Comparison of ENCODE assay signal across 21 cellular contexts in the genomic region with DNA sequence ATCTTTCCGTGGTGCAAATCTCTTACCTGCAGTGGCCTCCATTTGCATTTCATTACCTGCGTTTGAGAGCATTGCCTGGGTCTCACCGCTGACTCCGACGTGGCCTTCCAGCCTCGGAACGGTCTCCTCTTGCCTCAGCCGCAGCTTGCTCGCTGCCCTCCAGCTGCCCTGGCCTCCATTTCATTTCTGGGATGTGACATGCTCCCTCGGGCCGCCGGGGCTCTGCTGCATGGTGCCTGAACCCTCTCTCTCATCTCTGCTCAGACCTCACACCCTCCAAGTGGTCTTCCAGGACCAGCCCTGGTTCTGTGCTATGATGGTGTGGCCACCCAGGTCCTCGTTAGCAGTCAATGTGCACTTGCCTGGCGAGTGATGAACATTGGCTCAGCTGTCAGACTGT.
DNase-seq lines count a peak whose midpoint lies in the region; ATAC-seq, FAIRE-seq and TF ChIP-seq lines count a peak whose summit lies in the region.
"Had no signal": no experiment of that assay in that cellular context is flagged by ENCODE, and none has a peak within 500 bp of the region (broad histone marks: within the 10 kb centered on the region; RNA-seq: fewer than 3 reads in every experiment).

No MANE protein-coding gene starts in this region.

- FAIRE-seq in H1 (lab: Jason Lieb, UNC), result no peak
- no peak for FAIRE-seq in frontal cortex (lab: Jason Lieb, UNC)
- FAIRE-seq: A204.1, G401.6, GM12892, GM18507, HepG2 had no signal

- TF ChIP-seq RAD21 in H1 (IDR thresholded peaks at IDR 0.05 in 1 of 2, conservative IDR thresholded peaks at IDR 0.05 in 1 of 2; ENCODE audit: low read depth in 2 of 2, low read length in 2 of 2), result no peak

- POLR2A ChIA-PET in H1 (lab: Charles Lee; ENCODE audit: partially characterized antibody), result no interaction called here

- H2BK12ac ChIP-seq in H9 (ENCODE audit: insufficient read length, low read depth, low read length) (no peak overlapping the region), H1 (ENCODE audit: low read depth, low read length) (no peak overlapping the region)

- TF ChIP-seq CTCF in H9 (conservative IDR thresholded peaks at IDR 0.05) (no peak), H1 (IDR thresholded peaks at IDR 0.05; ENCODE audit: control extremely low read depth in 1 of 3, insufficient read depth in 1 of 3, low read depth in 1 of 3, low read length in 3 of 3) (no peak)

- no peak for ATAC-seq in HG03442 (IDR thresholded peaks at IDR 0.05; ENCODE audit: unreplicated experiment)

- H3K4ac ChIP-seq in H9 (ENCODE audit: low read depth, low read length) (no peak overlapping the region), H1 (replicated peaks; ENCODE audit: insufficient read length, low read depth, low read length) (no peak overlapping the region)

- no peak overlapping the region for H4K8ac ChIP-seq in H9 (replicated peaks; ENCODE audit: insufficient read length, low read depth, low read length)
- 0 out of 2 replicates have a peak overlapping the region, but pooled peaks have one; percentile 11 for H4K8ac ChIP-seq in H1 (ENCODE audit: extremely low read depth, insufficient read depth, low read length)

- H4K20me1 ChIP-seq in H9 (ENCODE audit: control insufficient read depth, insufficient read depth, insufficient read length) (no peaks in the 10 kb centered on the region), H1 (replicated peaks in 1 of 2; ENCODE audit: control insufficient read depth in 1 of 2, insufficient read depth in 2 of 2, low read length in 2 of 2) (no peaks in the 10 kb centered on the region)

- no peak overlapping the region for H3T11ph ChIP-seq in H9 (ENCODE audit: low read length)

- H3K9ac ChIP-seq in H9 (ENCODE audit: extremely low read depth, insufficient read length, low read length), result no peak overlapping the region
- H3K9ac ChIP-seq in H1 (replicated peaks in 1 of 4; ENCODE audit: extremely low read depth in 1 of 4, low read depth in 3 of 4, low read length in 3 of 4), result no peak overlapping the region

- H3K4me3 ChIP-seq in H1 (ENCODE audit: extremely low read depth in 1 of 4, insufficient read depth in 2 of 4, low read depth in 3 of 4, low read length in 4 of 4), result no peak overlapping the region

- no peak for DNase-seq in H9
- no peak for DNase-seq in H1 (ENCODE audit: low read depth in 1 of 2, low spot score in 2 of 2)
- DNase-seq in retina, result peak; percentile 27
- DNase-seq in activated CD4-positive, alpha-beta T cell treated with anti-CD3 and anti-CD28 coated beads for 1 hour, result no peak
- no peak for DNase-seq in DMS 273 (lab: John Stamatoyannopoulos, UW; ENCODE audit: unreplicated experiment)
- no peak for DNase-seq in frontal cortex (ENCODE audit: low spot score in 2 of 2)
- DNase-seq: ACHN; BE2C; C1 segment of cervical spinal cord; CD4-positive, CD25-positive, alpha-beta regulatory T cell; CD8-positive, alpha-beta memory T cell; COR-L47; GOT3; HFFc6; KG1 had no signal

- CTCF ChIA-PET in H1 (lab: Charles Lee; ENCODE audit: partially characterized antibody), result interaction anchor here (1.0 to 2.3 kb wide), 4 partner anchors 21 to 165 kb away, joined by 3 to 9 read pairs (median 4); no protein-coding TSS in a partner anchor

- H4K5ac ChIP-seq in H9 (ENCODE audit: insufficient read length, low read depth, low read length) (no peak overlapping the region), H1 (ENCODE audit: insufficient read length, low read depth, low read length) (no peak overlapping the region)

- peaks cover 20 to 22% of the 10 kb centered on the region in 2 experiments for H3K4me1 Mint-ChIP-seq in H9

- no peaks in the 10 kb centered on the region for H3K36me3 ChIP-seq in H1 (ENCODE audit: control insufficient read depth in 2 of 4, insufficient read depth in 4 of 4, low read length in 3 of 4)
- H3K36me3 ChIP-seq: BE2C had no signal

- no CpG with 5 or more reads among the region's 14 CpGs for WGBS in H9 (ENCODE audit: extremely low coverage, insufficient read length, low lambda C conversion rate)
- WGBS in H1 (ENCODE audit: extremely low coverage in 1 of 2, insufficient coverage in 1 of 2, insufficient read length in 1 of 2, insufficient replicate concordance in 2 of 2, low coverage in 1 of 2, low lambda C conversion rate in 2 of 2, missing lambda C conversion rate in 1 of 2), 2 experiments, result 87% methylated on average over 14 of the region's 14 CpGs; no CpG with 5 or more reads in 1 of the 2 experiments

- H3K36me3 Mint-ChIP-seq in H9 (ENCODE audit: insufficient read depth in 1 of 3, low read depth in 3 of 3), result no peaks in the 10 kb centered on the region

- no peak overlapping the region for H2AK5ac ChIP-seq in H9 (ENCODE audit: insufficient read length, low read length)
- H2AK5ac ChIP-seq in H1 (ENCODE audit: low read depth, low read length), result no peak overlapping the region

- TF ChIP-seq EP300 in H1 (IDR thresholded peaks at IDR 0.05; ENCODE audit: borderline replicate concordance in 1 of 2, low read depth in 2 of 2, low read length in 2 of 2), result no peak

- H3K23me2 ChIP-seq in H9 (ENCODE audit: insufficient read length, low read depth, low read length, poor library complexity, severe bottlenecking), result no peaks in the 10 kb centered on the region
- H3K23me2 ChIP-seq in H1 (ENCODE audit: low read depth, low read length), result 0 out of 2 replicates have a peak, but pooled peaks cover 4% of the 10 kb centered on the region

- no peaks in the 10 kb centered on the region for H3K27me3 Mint-ChIP-seq in H9 (ENCODE audit: low read depth)
- H3K27me3 Mint-ChIP-seq: CD4-positive, CD25-positive, alpha-beta regulatory T cell; CD8-positive, alpha-beta memory T cell had no signal

- H3K4me2 ChIP-seq in H9 (ENCODE audit: insufficient read depth, insufficient read length, low read length) (no peak overlapping the region), H1 (ENCODE audit: insufficient read depth in 1 of 2, low read depth in 2 of 2, low read length in 2 of 2) (no peak overlapping the region)

- H3K23ac ChIP-seq in H9 (ENCODE audit: insufficient read length, low read depth, low read length), result no peak overlapping the region
- no peak overlapping the region for H3K23ac ChIP-seq in H1 (ENCODE audit: insufficient read length)

- H4K91ac ChIP-seq in H9 (ENCODE audit: insufficient read length, low read depth, low read length), result no peak overlapping the region
- H4K91ac ChIP-seq in H1 (replicated peaks; ENCODE audit: insufficient read length, low read length), result no peak overlapping the region

- H3K79me2 ChIP-seq in H9 (ENCODE audit: insufficient read depth, low read length) (0 out of 2 replicates have a peak, but pooled peaks cover 1% of the 10 kb centered on the region), H1 (ENCODE audit: control insufficient read depth in 1 of 2, insufficient read depth in 2 of 2, low read length in 2 of 2) (no peaks in the 10 kb centered on the region)

- H3K27ac Mint-ChIP-seq in H9, result peak overlapping the region in 2 of 3 experiments; percentile 58 to 86; a peak in 5 of 7 replicates
- H3K27ac Mint-ChIP-seq: CD4-positive, CD25-positive, alpha-beta regulatory T cell; HFFc6 had no signal

- no peaks in the 10 kb centered on the region for H3K9me3 Mint-ChIP-seq in H9
- H3K9me3 Mint-ChIP-seq: CD4-positive, CD25-positive, alpha-beta regulatory T cell; CD8-positive, alpha-beta memory T cell; HFFc6 had no signal

- H3K4me1 ChIP-seq in H9 (ENCODE audit: insufficient read depth, low read length), result no peaks in the 10 kb centered on the region
- peaks cover 0 to 2% (median 0%) of the 10 kb centered on the region in 4 experiments; a peak in 2 of 7 replicates for H3K4me1 ChIP-seq in H1 (replicated peaks in 1 of 4; ENCODE audit: control insufficient read depth in 3 of 4, insufficient read depth in 4 of 4, low read length in 3 of 4)

- H3K18ac ChIP-seq in H9 (ENCODE audit: insufficient read length, low read depth, low read length), result no peak overlapping the region
- no peak overlapping the region for H3K18ac ChIP-seq in H1 (ENCODE audit: extremely low read depth, low read length)

- no peaks in the 10 kb centered on the region for H3K79me1 ChIP-seq in H9 (ENCODE audit: insufficient read depth, low read depth, low read length, poor library complexity, severe bottlenecking)
- H3K79me1 ChIP-seq in H1 (ENCODE audit: low read depth, low read length), result no peaks in the 10 kb centered on the region; the same call in 1 of the 2 replicates

- no peak overlapping the region for H3K4me3 Mint-ChIP-seq in H9
- H3K4me3 Mint-ChIP-seq: CD4-positive, CD25-positive, alpha-beta regulatory T cell; CD8-positive, alpha-beta memory T cell; HFFc6 had no signal

- H3K9me3 ChIP-seq in H9 (ENCODE audit: control insufficient read depth, low read depth, low read length) (no peaks in the 10 kb centered on the region), H1 (ENCODE audit: insufficient read depth in 2 of 2, low read depth in 1 of 2, low read length in 1 of 2) (no peaks in the 10 kb centered on the region)
- H3K9me3 ChIP-seq: BE2C had no signal

- no peaks in the 10 kb centered on the region for H3K27me3 ChIP-seq in H9 (ENCODE audit: insufficient read depth, low read length)
- H3K27me3 ChIP-seq in H1 (replicated peaks in 1 of 4; ENCODE audit: control insufficient read depth in 3 of 4, extremely low read depth in 1 of 4, insufficient read depth in 3 of 4, low read length in 3 of 4), result no peaks in the 10 kb centered on the region
- H3K27me3 ChIP-seq: BE2C had no signal

- TF ChIP-seq POLR2A in H1 (IDR thresholded peaks at IDR 0.05; ENCODE audit: control extremely low read depth in 1 of 2, low read depth in 2 of 2, low read length in 2 of 2), result no peak

- no peak overlapping the region for H2BK20ac ChIP-seq in H9 (ENCODE audit: low read depth, low read length, poor library complexity, severe bottlenecking)
- H2BK20ac ChIP-seq in H1 (ENCODE audit: low read length), result no peak overlapping the region

- no peak overlapping the region for H3K56ac ChIP-seq in H9 (ENCODE audit: insufficient read length, low read depth, low read length)
- H3K56ac ChIP-seq in H1 (replicated peaks; ENCODE audit: insufficient read length, low read depth, low read length), result no peak overlapping the region

- H2BK15ac ChIP-seq in H9 (ENCODE audit: low read depth, low read length) (no peak overlapping the region), H1 (ENCODE audit: low read length) (no peak overlapping the region)

- H2BK5ac ChIP-seq in H9 (ENCODE audit: insufficient read length, low read length) (no peak overlapping the region), H1 (ENCODE audit: low read depth, low read length) (no peak overlapping the region)

- H2AFZ ChIP-seq in H9 (ENCODE audit: low read length), result no peak overlapping the region
- H2AFZ ChIP-seq in H1 (ENCODE audit: low read length), result no peak overlapping the region

- H3K14ac ChIP-seq in H9 (ENCODE audit: insufficient read depth, low read length), result no peak overlapping the region
- H3K14ac ChIP-seq in H1 (ENCODE audit: insufficient read length), result no peak overlapping the region

- no peak overlapping the region for H3K27ac ChIP-seq in H9 (ENCODE audit: insufficient read length, low read depth, low read length)
- no peak overlapping the region for H3K27ac ChIP-seq in H1 (ENCODE audit: low read depth, low read length)

- no peak overlapping the region for H2BK120ac ChIP-seq in H9 (ENCODE audit: low read depth, low read length, poor library complexity, severe bottlenecking)
- no peak overlapping the region for H2BK120ac ChIP-seq in H1 (replicated peaks; ENCODE audit: low read depth, low read length)

TF ChIP-seq in H1, 55 proteins besides CTCF, POLR2A, EP300 and RAD21 (continues in another document):
- TF ChIP-seq EGR1 (IDR thresholded peaks at IDR 0.05; ENCODE audit: borderline replicate concordance, low read depth, low read length), result no peak
- no peak for TF ChIP-seq SIRT6 (IDR thresholded peaks at IDR 0.05; ENCODE audit: low read length)
